In genomic region chr4:19455850-19456602, GRCh38 we compare ENCODE assay signal across 1 cellular context.
TF ChIP-seq lines count a peak whose summit lies in the region.

No MANE protein-coding gene starts in this region.

TF ChIP-seq in GM23338, 12 proteins besides CTCF, POLR2A, EP300 and RAD21 (continued from another document):
- TF ChIP-seq ZNF462 (CRISPR knock-in tag; IDR thresholded peaks at IDR 0.05) (no peak), EZH2phosphoT487 (IDR thresholded peaks at IDR 0.05; ENCODE audit: unreplicated experiment) (no peak)
